In the genomic region with DNA sequence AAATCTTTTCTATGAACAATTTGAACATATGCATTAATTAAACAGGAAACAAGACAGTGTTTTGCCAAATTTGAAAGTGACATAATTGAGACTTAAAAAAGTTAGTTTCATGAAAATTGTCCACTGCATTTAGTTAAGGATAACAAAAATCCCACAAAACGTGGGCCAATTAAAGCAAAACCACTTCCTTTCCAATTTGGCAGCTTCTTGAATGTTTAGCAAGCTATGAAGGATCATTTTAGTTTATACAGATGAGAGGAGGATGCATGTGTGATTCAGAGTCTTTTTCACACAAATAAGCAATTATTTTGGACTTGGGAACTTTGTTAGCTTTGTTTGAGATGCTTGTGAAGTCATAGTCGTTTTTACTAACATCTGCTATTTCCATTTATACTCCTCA, we compare ENCODE assay signal across 20 cellular contexts.
"Had no signal": no experiment of that assay in that cellular context is flagged by ENCODE, and none has a peak within 500 bp of the region (broad histone marks: within the 10 kb centered on the region; RNA-seq: fewer than 3 reads in every experiment).

No MANE protein-coding gene starts in this region.

- H3K27me3 ChIP-seq: ascending aorta, neutrophil, sigmoid colon, spleen had no signal

- H3K4me3 ChIP-seq: ascending aorta, sigmoid colon, spleen had no signal

- H3K4me1 ChIP-seq: ascending aorta, sigmoid colon, spleen had no signal

- H3K36me3 ChIP-seq: ascending aorta, neutrophil, sigmoid colon, spleen, WERI-Rb-1 had no signal

- ATAC-seq: esophagus mucosa; naive thymus-derived CD8-positive, alpha-beta T cell; stimulated activated memory B cell treated with anti-CD40 and anti-IgM and Interleukin-4, amounts not matched to agents 10 μg/mL and 1 μg/mL and 100 μg/mL, for 72 hours; T-helper 17 cell had no signal

- DNase-seq: activated CD4-positive, alpha-beta T cell treated with anti-CD3 and anti-CD28 coated beads for 1 hour; activated CD8-positive, alpha-beta memory T cell treated with anti-CD3 and anti-CD28 coated beads for 24 hours; activated CD8-positive, alpha-beta memory T cell treated with anti-CD3 and anti-CD28 coated beads, Interleukin-2, amount 50 U/mL, for 48 hours; activated effector memory CD4-positive, alpha-beta T cell treated with anti-CD3 and anti-CD28 coated beads, Interleukin-2, amount 50 U/mL, for 16 hours; activated naive CD4-positive, alpha-beta T cell treated with anti-CD3 and anti-CD28 coated beads, Interleukin-2, amount 50 U/mL, for 16 hours; activated T-cell treated with anti-CD3 and anti-CD28 coated beads, Interleukin-2, amount 50 U/mL, for 48 hours; cerebellar nuclear complex; cortex of kidney; effector CD4-positive, alpha-beta T cell; immature natural killer cell; naive thymus-derived CD8-positive, alpha-beta T cell; sigmoid colon; spleen; stimulated activated CD4-positive, alpha-beta T cell treated with anti-CD3 and anti-CD28 coated beads, Interleukin-4, amount 100 ng/mL, for 4 hours; T-helper 17 cell; WERI-Rb-1 had no signal

- H3K27ac ChIP-seq: ascending aorta, neutrophil, sigmoid colon, spleen, WERI-Rb-1 had no signal

- H3K9me3 ChIP-seq: ascending aorta, neutrophil, sigmoid colon, spleen had no signal
